21 cellular contexts compared by ENCODE assay signal in the genomic region with DNA sequence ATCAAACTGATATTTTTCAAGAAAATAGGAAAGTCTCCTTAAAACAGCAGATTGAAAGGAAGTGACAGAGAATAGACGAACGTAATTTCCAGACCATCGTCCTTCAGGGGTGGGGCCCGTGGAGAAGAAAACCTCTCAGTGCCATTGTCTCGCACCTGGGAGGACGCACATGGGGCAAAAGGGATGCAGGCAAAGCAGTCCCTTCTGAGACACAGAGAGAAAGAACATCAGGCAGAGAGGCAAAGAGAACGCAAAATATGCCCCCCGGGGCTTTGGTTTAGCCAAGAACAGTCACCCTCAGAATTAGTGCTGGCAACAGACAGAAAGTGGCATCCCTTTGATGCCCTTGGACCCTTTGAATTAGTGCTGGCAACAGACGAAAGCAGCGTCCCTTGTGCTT. TPM values are rescaled to one million over a fixed set of nuclear protein-coding genes. Genes with fewer than 3 reads are reported as not detected.
"Had no signal": no experiment of that assay in that cellular context is flagged by ENCODE, and none has a peak within 500 bp of the region (broad histone marks: within the 10 kb centered on the region; RNA-seq: fewer than 3 reads in every experiment).

No MANE protein-coding gene starts in this region.

- H3K4me3 ChIP-seq: K562 had no signal

- H3K27ac ChIP-seq: VCaP had no signal

- H3K9me3 Mint-ChIP-seq: activated CD4-positive, alpha-beta memory T cell treated with anti-CD3 and anti-CD28 coated beads, Interleukin-2, amount 10 ng/mL, durations not matched to agents 7 days and 5 days; activated CD4-positive, alpha-beta T cell treated with anti-CD3 and anti-CD28 coated beads, Interleukin-2, amount 10 ng/mL, durations not matched to agents 7 days and 5 days; activated naive CD4-positive, alpha-beta T cell treated with anti-CD3 and anti-CD28 coated beads, Interleukin-2, amount 10 ng/mL, durations not matched to agents 7 days and 5 days; activated naive CD8-positive, alpha-beta T cell treated with anti-CD3 and anti-CD28 coated beads for 36 hours; activated T-cell treated with anti-CD3 and anti-CD28 coated beads, Interleukin-2, amount 50 U/mL, for 72 hours; activated T-helper 2 cell treated with anti-CD3 and anti-CD28 coated beads, Interferon-gamma antibody, Interleukin-2, Interleukin-4, amounts not matched to agents 10 μg/mL and 5 μg/mL and 100 μg/mL, durations not matched to agents 14 hours and 24 hours and 36 hours had no signal

- DNase-seq: activated CD4-positive, alpha-beta memory T cell treated with anti-CD3 and anti-CD28 coated beads, Interleukin-2, amount 10 ng/mL, durations not matched to agents 7 days and 5 days; activated CD4-positive, alpha-beta T cell treated with anti-CD3 and anti-CD28 coated beads, Interleukin-2, amount 10 ng/mL, durations not matched to agents 7 days and 5 days; activated CD4-positive, CD25-positive, alpha-beta regulatory T cell; activated CD8-positive, alpha-beta memory T cell treated with anti-CD3 and anti-CD28 coated beads, Interleukin-2, amount 50 U/mL, for 4 hours; activated gamma-delta T cell treated with Interleukin-2 at 50 U/mL for 16 hours; activated naive CD4-positive, alpha-beta T cell treated with anti-CD3 and anti-CD28 coated beads, Interleukin-2, amount 10 ng/mL, durations not matched to agents 7 days and 5 days; activated naive CD8-positive, alpha-beta T cell treated with anti-CD3 and anti-CD28 coated beads for 36 hours; activated T-cell treated with anti-CD3 and anti-CD28 coated beads, Interleukin-2, amount 50 U/mL, for 72 hours; caudate nucleus; Karpas-422; MM.1S; NCI-H1436 treated with DMSO at 0.1 percent for 48 hours; NCI-H187; NCI-H2081; NCI-H524; PC-3; SIG-M5; T-helper 1 cell had no signal

- ATAC-seq: activated T-cell treated with anti-CD3 and anti-CD28 coated beads, Interleukin-2, amount 50 U/mL, for 72 hours; K562 had no signal

- H3K4me3 Mint-ChIP-seq: activated CD4-positive, alpha-beta memory T cell treated with anti-CD3 and anti-CD28 coated beads, Interleukin-2, amount 10 ng/mL, durations not matched to agents 7 days and 5 days; activated CD4-positive, alpha-beta T cell treated with anti-CD3 and anti-CD28 coated beads, Interleukin-2, amount 10 ng/mL, durations not matched to agents 7 days and 5 days; activated naive CD4-positive, alpha-beta T cell treated with anti-CD3 and anti-CD28 coated beads, Interleukin-2, amount 10 ng/mL, durations not matched to agents 7 days and 5 days; activated naive CD8-positive, alpha-beta T cell treated with anti-CD3 and anti-CD28 coated beads for 36 hours; activated T-cell treated with anti-CD3 and anti-CD28 coated beads, Interleukin-2, amount 50 U/mL, for 72 hours had no signal

- H3K36me3 Mint-ChIP-seq: activated naive CD4-positive, alpha-beta T cell treated with anti-CD3 and anti-CD28 coated beads, Interleukin-2, amount 10 ng/mL, durations not matched to agents 7 days and 5 days; activated naive CD8-positive, alpha-beta T cell treated with anti-CD3 and anti-CD28 coated beads for 36 hours had no signal

- H3K27ac Mint-ChIP-seq: activated CD4-positive, alpha-beta memory T cell treated with anti-CD3 and anti-CD28 coated beads, Interleukin-2, amount 10 ng/mL, durations not matched to agents 7 days and 5 days; activated CD4-positive, alpha-beta T cell treated with anti-CD3 and anti-CD28 coated beads, Interleukin-2, amount 10 ng/mL, durations not matched to agents 7 days and 5 days; activated naive CD4-positive, alpha-beta T cell treated with anti-CD3 and anti-CD28 coated beads, Interleukin-2, amount 10 ng/mL, durations not matched to agents 7 days and 5 days; activated naive CD8-positive, alpha-beta T cell treated with anti-CD3 and anti-CD28 coated beads for 36 hours; activated T-cell treated with anti-CD3 and anti-CD28 coated beads, Interleukin-2, amount 50 U/mL, for 72 hours; activated T-helper 2 cell treated with anti-CD3 and anti-CD28 coated beads, Interferon-gamma antibody, Interleukin-2, Interleukin-4, amounts not matched to agents 10 μg/mL and 5 μg/mL and 100 μg/mL, durations not matched to agents 14 hours and 24 hours and 36 hours had no signal

RNA-seq across cellular contexts. Expression of a gene that starts 53.9 kb away (rescaled TPM):
- total RNA-seq: PC-3 had no signal
